ENCODE assay signal across 11 cellular contexts in the genomic region with DNA sequence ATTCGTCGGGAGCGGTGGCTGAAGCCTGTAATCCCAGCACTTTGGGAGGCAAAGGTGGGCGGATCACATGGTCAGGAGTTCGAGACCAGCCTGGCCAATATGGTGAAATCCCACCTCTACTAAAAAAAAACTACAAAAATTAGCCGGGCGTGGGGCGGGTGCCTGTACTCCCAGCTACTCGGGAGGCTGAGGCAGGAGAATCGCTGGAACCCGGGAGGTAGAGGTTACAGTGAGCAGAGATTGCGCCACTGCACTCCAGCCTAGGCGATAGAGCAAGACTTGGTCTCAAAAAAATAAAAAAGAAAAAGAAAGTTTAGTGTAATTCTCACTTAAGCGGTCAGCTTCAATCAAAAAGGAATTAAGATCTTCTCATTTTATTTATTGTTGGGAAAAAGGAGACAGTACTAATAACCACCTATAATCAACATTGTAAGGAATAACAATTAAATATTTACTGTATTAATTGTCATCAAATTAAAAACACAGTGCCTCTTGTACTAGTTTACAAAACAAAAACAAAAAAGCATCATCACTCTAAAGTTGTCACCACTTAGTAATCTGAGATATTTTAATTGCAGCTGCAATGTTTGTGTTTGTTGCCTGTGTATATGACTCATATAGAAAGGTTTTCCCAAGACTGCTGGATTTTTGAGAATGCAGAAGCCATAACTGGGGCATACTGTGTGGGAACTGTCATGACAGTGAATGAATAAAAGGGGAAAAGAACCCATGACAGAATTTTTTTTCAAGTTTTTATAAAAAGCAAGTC. TPM values are rescaled to one million over a fixed set of nuclear protein-coding genes. Genes with fewer than 3 reads are reported as not detected.
DNase-seq lines count a peak whose midpoint lies in the region; ATAC-seq, FAIRE-seq and TF ChIP-seq lines count a peak whose summit lies in the region.
"Had no signal": no experiment of that assay in that cellular context is flagged by ENCODE, and none has a peak within 500 bp of the region (broad histone marks: within the 10 kb centered on the region; RNA-seq: fewer than 3 reads in every experiment).

No MANE protein-coding gene starts in this region.

- H3K27me3 ChIP-seq in HepG2 (ENCODE audit: control insufficient read depth in 1 of 2, insufficient read depth in 2 of 2, low read length in 2 of 2) = no peaks in the 10 kb centered on the region; a peak in 1 of 5 replicates
- no peaks in the 10 kb centered on the region for H3K27me3 ChIP-seq in right lobe of liver
- H3K27me3 ChIP-seq in adipocyte (replicated peaks; ENCODE audit: control insufficient read depth, insufficient read depth, low read length) = no peaks in the 10 kb centered on the region
- H3K27me3 ChIP-seq in hepatocyte = no peaks in the 10 kb centered on the region
- H3K27me3 ChIP-seq in upper lobe of right lung = no peaks in the 10 kb centered on the region
- H3K27me3 ChIP-seq in MM.1S (replicated peaks; ENCODE audit: insufficient read depth, low read length) = no peaks in the 10 kb centered on the region
- H3K27me3 ChIP-seq: neutrophil had no signal

- H4K20me1 ChIP-seq in HepG2 (ENCODE audit: insufficient read depth, low read length) (peaks cover 14% of the 10 kb centered on the region), hepatocyte (ENCODE audit: insufficient read depth, poor library complexity, severe bottlenecking) (peaks cover 69% of the 10 kb centered on the region), MM.1S (ENCODE audit: insufficient read depth, low read length) (no peaks in the 10 kb centered on the region)

- CTCF ChIA-PET in HepG2 (lab: Yijun Ruan, JAX; ENCODE audit: low intra/inter-chr PET ratio, low total read pairs) = no interaction called here

- intact Hi-C loops in HepG2 (cut with micrococcal nuclease; ENCODE audit: unreplicated experiment) (no loop called here), right lobe of liver (cut with DNase I) (no loop called here), upper lobe of right lung (cut with DNase I) (no loop called here)

- POLR2A ChIA-PET in HepG2 (lab: Yijun Ruan, JAX) = no interaction called here

- in situ Hi-C loops in HepG2 (cut with HindIII; ENCODE audit: extremely low pct_ligation_motif_present, low pct_unique_long_range_greater_than_20kb) = no loop called here

- H3K9me3 ChIP-seq in HepG2 (ENCODE audit: low read length) (no peaks in the 10 kb centered on the region), right lobe of liver (no peaks in the 10 kb centered on the region), adipocyte (ENCODE audit: control insufficient read depth, low read length) (no peaks in the 10 kb centered on the region), hepatocyte (ENCODE audit: low read depth) (no peaks in the 10 kb centered on the region), upper lobe of right lung (no peaks in the 10 kb centered on the region), MM.1S (replicated peaks; ENCODE audit: insufficient read depth, low read length) (no peaks in the 10 kb centered on the region)
- H3K9me3 ChIP-seq: neutrophil had no signal

- H3F3A ChIP-seq in MM.1S (ENCODE audit: insufficient read depth, low read length) = peaks cover 7% of the 10 kb centered on the region; the same call in 1 of the 2 replicates

- H3K4me3 ChIP-seq in HepG2 (replicated peaks in 1 of 3; ENCODE audit: insufficient read depth in 1 of 3, low read depth in 2 of 3, low read length in 3 of 3) = no peak overlapping the region
- H3K4me3 ChIP-seq in right lobe of liver = no peak overlapping the region
- peak overlapping the region; percentile 27 for H3K4me3 ChIP-seq in adipocyte (ENCODE audit: low read length)
- no peak overlapping the region for H3K4me3 ChIP-seq in hepatocyte
- no peak overlapping the region for H3K4me3 ChIP-seq in upper lobe of right lung
- H3K4me3 ChIP-seq in MM.1S (ENCODE audit: low read length) = no peak overlapping the region

- no peak for TF ChIP-seq RAD21 in HepG2 (CRISPR knock-in tag; IDR thresholded peaks at IDR 0.05)

- BruUV-seq in HepG2 (replicated peaks; lab: Mats Ljungman, UMichigan) = no TSS peak

- WGBS in HepG2 (ENCODE audit: low lambda C conversion rate) = 96% methylated on average over 14 of the region's 14 CpGs
- WGBS in right lobe of liver (ENCODE audit: insufficient coverage, low coverage, low lambda C conversion rate, missing lambda C conversion rate) = 90% methylated on average over 12 of the region's 14 CpGs
- WGBS in hepatocyte (ENCODE audit: low lambda C conversion rate, missing lambda C conversion rate) = 95% methylated on average over 14 of the region's 14 CpGs

- H2AFZ ChIP-seq in HepG2 (ENCODE audit: low read length) = no peak overlapping the region
- H2AFZ ChIP-seq in hepatocyte = no peak overlapping the region
- H2AFZ ChIP-seq in MM.1S (ENCODE audit: low read length) = no peak overlapping the region

- no peak for FAIRE-seq in HepG2 (lab: Jason Lieb, UNC)
- FAIRE-seq: GM12891 had no signal

- H3K27ac ChIP-seq in HepG2 (ENCODE audit: extremely low read length, insufficient read depth, low read length) = no peak overlapping the region
- H3K27ac ChIP-seq in right lobe of liver = no peak overlapping the region
- peak overlapping the region; percentile 14 for H3K27ac ChIP-seq in hepatocyte
- H3K27ac ChIP-seq in upper lobe of right lung = no peak overlapping the region
- no peak overlapping the region for H3K27ac ChIP-seq in MM.1S (ENCODE audit: low read length)
- H3K27ac ChIP-seq: neutrophil had no signal

- DNase-seq in HepG2 (ENCODE audit: low spot score) (peak; percentile 20), right lobe of liver (no peak), adipocyte (ENCODE audit: low read depth) (peak; percentile 91), hepatocyte (ENCODE audit: low spot score) (no peak), upper lobe of right lung (peak; percentile 38), NCI-H524 (lab: John Stamatoyannopoulos, UW) (no peak), MM.1S (no peak), NAMALWA (ENCODE audit: low spot score) (no peak)
- DNase-seq: activated CD8-positive, alpha-beta memory T cell treated with anti-CD3 and anti-CD28 coated beads, Interleukin-2, amount 50 U/mL, for 4 hours had no signal

- H3K4me2 ChIP-seq in HepG2 (ENCODE audit: low read depth, low read length) (no peak overlapping the region), hepatocyte (peak overlapping the region; percentile 84), MM.1S (ENCODE audit: low read depth, low read length) (no peak overlapping the region)

- TF ChIP-seq POLR2A in HepG2 (IDR thresholded peaks at IDR 0.05; ENCODE audit: insufficient read depth in 1 of 2, low read depth in 2 of 2, low read length in 2 of 2) (no peak), right lobe of liver (IDR thresholded peaks at IDR 0.05) (no peak)

- no peak for ATAC-seq in HepG2
- ATAC-seq in right lobe of liver = no peak
- no peak for ATAC-seq in upper lobe of right lung

- no peak for TF ChIP-seq EP300 in HepG2 (IDR thresholded peaks at IDR 0.05; ENCODE audit: low read depth in 2 of 2, low read length in 2 of 2)
- no peak for TF ChIP-seq EP300 in HepG2 (CRISPR knock-in tag; IDR thresholded peaks at IDR 0.05; ENCODE audit: borderline replicate concordance)

- H3K9ac ChIP-seq in HepG2 (ENCODE audit: insufficient read depth, low read depth, low read length) (no peak overlapping the region), adipocyte (ENCODE audit: low read length) (no peak overlapping the region), MM.1S (ENCODE audit: low read length) (no peak overlapping the region)

- no peak for TF ChIP-seq CTCF in HepG2 (CRISPR knock-in tag; IDR thresholded peaks at IDR 0.05)
- TF ChIP-seq CTCF in right lobe of liver (IDR thresholded peaks at IDR 0.05) = no peak
- TF ChIP-seq CTCF in hepatocyte (IDR thresholded peaks at IDR 0.05; ENCODE audit: poor library complexity) = no peak
- no peak for TF ChIP-seq CTCF in upper lobe of right lung (IDR thresholded peaks at IDR 0.05)
- TF ChIP-seq CTCF in MM.1S (IDR thresholded peaks at IDR 0.05; ENCODE audit: low read length) = no peak

- no peaks in the 10 kb centered on the region; a peak in 2 of 5 replicates for H3K36me3 ChIP-seq in HepG2 (replicated peaks in 1 of 2; ENCODE audit: control insufficient read depth in 1 of 2, insufficient read depth in 2 of 2, low read length in 2 of 2)
- no peaks in the 10 kb centered on the region for H3K36me3 ChIP-seq in right lobe of liver
- H3K36me3 ChIP-seq in adipocyte (ENCODE audit: control insufficient read depth, insufficient read depth, low read length, severe bottlenecking) = no peaks in the 10 kb centered on the region
- no peaks in the 10 kb centered on the region for H3K36me3 ChIP-seq in hepatocyte (replicated peaks; ENCODE audit: insufficient read depth, low read depth)
- H3K36me3 ChIP-seq in upper lobe of right lung = no peaks in the 10 kb centered on the region
- H3K36me3 ChIP-seq in MM.1S (replicated peaks; ENCODE audit: insufficient read depth, low read length) = no peaks in the 10 kb centered on the region
- H3K36me3 ChIP-seq: neutrophil had no signal

- H3K4me1 ChIP-seq in HepG2 (ENCODE audit: insufficient read depth, low read length) (peaks cover 37% of the 10 kb centered on the region), right lobe of liver (peaks cover 0 to 7% (median 0%) of the 10 kb centered on the region in 4 donors), adipocyte (ENCODE audit: control insufficient read depth, insufficient read depth, low read length) (peaks cover 29% of the 10 kb centered on the region), hepatocyte (ENCODE audit: insufficient read depth) (peaks cover 24% of the 10 kb centered on the region), upper lobe of right lung (peaks cover 33% of the 10 kb centered on the region), MM.1S (ENCODE audit: low read length) (peaks cover 6% of the 10 kb centered on the region; the same call in 1 of the 2 replicates)

- no peaks in the 10 kb centered on the region for H3K9me2 ChIP-seq in hepatocyte (replicated peaks; ENCODE audit: insufficient read depth)
- H3K9me2 ChIP-seq in MM.1S (replicated peaks; ENCODE audit: insufficient read depth, low read length) = no peaks in the 10 kb centered on the region

- H3K79me2 ChIP-seq in HepG2 (ENCODE audit: insufficient read depth, low read length) (peaks cover 73% of the 10 kb centered on the region), hepatocyte (peaks cover 86% of the 10 kb centered on the region), MM.1S (ENCODE audit: low read length) (peaks cover 83% of the 10 kb centered on the region)

RNA-seq across cellular contexts. Expression of a gene that starts 3.7 kb away (rescaled TPM):
- total RNA-seq in HepG2 (2016; rRNA removed; fragmentation: Illumina TruSeq; extraction: Trizol) (7.6 and 9.0 TPM in 2 replicates), right lobe of liver (10 to 100 TPM in 3 of 6 experiments, 1 to 10 TPM in 3; 7.9 to 14.1 (median 10.2) TPM), hepatocyte (19.5 and 19.9 TPM in 2 replicates), upper lobe of right lung (21.0 TPM)
- 1.8 and 2.2 TPM in 2 replicates for total RNA-seq in HepG2 (2016; cell fraction: cytosol; rRNA removed; fragmentation: Illumina TruSeq; extraction: Trizol; ENCODE audit: low read depth)
- total RNA-seq in HepG2 (2016; cell fraction: insoluble cytoplasmic fraction; rRNA removed; fragmentation: Illumina TruSeq; extraction: Trizol) = 7.3 and 9.0 TPM in 2 replicates
- total RNA-seq in HepG2 (2016; cell fraction: membrane; rRNA removed; fragmentation: Illumina TruSeq; extraction: Trizol) = 3.2 and 3.4 TPM in 2 replicates
- 9.0 and 10.5 TPM in 2 replicates for total RNA-seq in HepG2 (2016; cell fraction: nucleus; rRNA removed; fragmentation: Illumina TruSeq; extraction: Trizol)
- polyA plus RNA-seq in HepG2 (2011; rRNA removed) (17.2 and 17.5 TPM in 2 replicates), hepatocyte (21.1 and 22.1 TPM in 2 replicates)
- 11.3 and 12.6 TPM in 2 replicates for polyA plus RNA-seq in HepG2 (2011; cell fraction: cytosol; rRNA removed)
- polyA plus RNA-seq in HepG2 (2011; cell fraction: nucleus; rRNA removed) = 16.2 and 16.9 TPM in 2 replicates
- polyA plus RNA-seq in HepG2 (2012) = 9.9 and 10.1 TPM in 2 replicates
- 0.43 and 1.1 TPM in 2 replicates for polyA plus RNA-seq in HepG2 (2016; cell fraction: cytosol; fragmentation: Illumina TruSeq; extraction: Trizol; ENCODE audit: low read depth)
- polyA plus RNA-seq in HepG2 (2016; cell fraction: insoluble cytoplasmic fraction; fragmentation: Illumina TruSeq; extraction: Trizol; ENCODE audit: low read depth) = 8.9 and 10.1 TPM in 2 replicates
- 1.4 and 1.6 TPM in 2 replicates for polyA plus RNA-seq in HepG2 (2016; cell fraction: membrane; fragmentation: Illumina TruSeq; extraction: Trizol; ENCODE audit: low read depth)
- polyA plus RNA-seq in HepG2 (2016; cell fraction: nucleus; fragmentation: Illumina TruSeq; extraction: Trizol; ENCODE audit: insufficient read depth, low read depth) = 8.1 and 9.2 TPM in 2 replicates
- polyA minus RNA-seq in HepG2 (2011; rRNA and poly(A)+ RNA removed; ENCODE audit: low replicate concordance) = 14.6 and 25.0 TPM in 2 replicates
- polyA minus RNA-seq in HepG2 (2011; cell fraction: cytosol; rRNA and poly(A)+ RNA removed) = 8.8 and 9.5 TPM in 2 replicates
- 24.2 and 24.5 TPM in 2 replicates for polyA minus RNA-seq in HepG2 (2011; cell fraction: nucleus; rRNA and poly(A)+ RNA removed)

RNA-seq across cellular contexts. Expression of a gene that starts 18.4 kb away (rescaled TPM):
- total RNA-seq in HepG2 (2016; rRNA removed; fragmentation: Illumina TruSeq; extraction: Trizol) = 28.5 and 38.6 TPM in 2 replicates
- 12.7 and 18.5 TPM in 2 replicates for total RNA-seq in HepG2 (2016; cell fraction: cytosol; rRNA removed; fragmentation: Illumina TruSeq; extraction: Trizol; ENCODE audit: low read depth)
- total RNA-seq in HepG2 (2016; cell fraction: insoluble cytoplasmic fraction; rRNA removed; fragmentation: Illumina TruSeq; extraction: Trizol) = 31.4 and 32.6 TPM in 2 replicates
- total RNA-seq in HepG2 (2016; cell fraction: membrane; rRNA removed; fragmentation: Illumina TruSeq; extraction: Trizol) = 51.4 and 51.8 TPM in 2 replicates
- total RNA-seq in HepG2 (2016; cell fraction: nucleus; rRNA removed; fragmentation: Illumina TruSeq; extraction: Trizol) = 18.9 and 20.9 TPM in 2 replicates
- polyA plus RNA-seq in HepG2 (2011; rRNA removed) = 41.4 and 49.1 TPM in 2 replicates
- 42.6 and 48.7 TPM in 2 replicates for polyA plus RNA-seq in HepG2 (2011; cell fraction: cytosol; rRNA removed)
- polyA plus RNA-seq in HepG2 (2011; cell fraction: nucleus; rRNA removed) = 28.2 and 28.3 TPM in 2 replicates
- 34.4 and 36.9 TPM in 2 replicates for polyA plus RNA-seq in HepG2 (2012)
- polyA plus RNA-seq in HepG2 (2016; cell fraction: cytosol; fragmentation: Illumina TruSeq; extraction: Trizol; ENCODE audit: low read depth) = 56.7 and 58.7 TPM in 2 replicates
- 71.8 and 88.8 TPM in 2 replicates for polyA plus RNA-seq in HepG2 (2016; cell fraction: insoluble cytoplasmic fraction; fragmentation: Illumina TruSeq; extraction: Trizol; ENCODE audit: low read depth)
- polyA plus RNA-seq in HepG2 (2016; cell fraction: membrane; fragmentation: Illumina TruSeq; extraction: Trizol; ENCODE audit: low read depth) = 116 and 117 TPM in 2 replicates
- polyA plus RNA-seq in HepG2 (2016; cell fraction: nucleus; fragmentation: Illumina TruSeq; extraction: Trizol; ENCODE audit: insufficient read depth, low read depth) = 51.4 and 59.8 TPM in 2 replicates
- polyA minus RNA-seq in HepG2 (2011; rRNA and poly(A)+ RNA removed; ENCODE audit: low replicate concordance) = 50.6 and 97.3 TPM in 2 replicates
- polyA minus RNA-seq in HepG2 (2011; cell fraction: cytosol; rRNA and poly(A)+ RNA removed) = 24.6 and 26.6 TPM in 2 replicates
- polyA minus RNA-seq in HepG2 (2011; cell fraction: nucleus; rRNA and poly(A)+ RNA removed) = 13.0 and 16.4 TPM in 2 replicates
- total RNA-seq in right lobe of liver = 10 to 100 TPM; 41.4 to 57.8 (median 47.5) TPM
- total RNA-seq in hepatocyte = 72.1 and 80.5 TPM in 2 replicates
- 46.8 and 63.0 TPM in 2 replicates for polyA plus RNA-seq in hepatocyte
- 110 TPM for total RNA-seq in upper lobe of right lung

Comparison
In these comparisons a context has a peak if more than half of its experiments do, and no peak if none do; other contexts are left out.
1. DNase-seq: peak in HepG2 (single experiment), adipocyte (single experiment) and upper lobe of right lung (single experiment); none in right lobe of liver (0 of 3), hepatocyte (single experiment), NCI-H524 (0 of 2), MM.1S (single experiment) and NAMALWA (single experiment).